17 cellular contexts compared by ENCODE assay signal in the genomic region with DNA sequence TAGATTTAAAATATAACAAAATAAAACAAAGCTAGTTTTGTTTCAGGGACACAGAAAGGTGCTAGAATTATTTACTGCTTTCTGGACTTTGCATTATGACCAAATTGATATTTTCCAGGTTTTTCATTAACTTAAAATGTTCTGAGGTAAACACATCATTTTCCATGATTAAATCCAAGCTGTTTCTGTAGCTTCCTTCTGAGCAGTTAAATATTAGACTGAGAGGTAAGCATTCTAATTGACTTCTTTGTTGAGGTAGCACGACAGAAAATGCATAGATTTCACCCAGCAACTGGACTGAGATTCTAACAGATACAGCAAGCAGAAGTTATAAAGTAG.
DNase-seq lines count a peak whose midpoint lies in the region; ATAC-seq and TF ChIP-seq lines count a peak whose summit lies in the region.
"Had no signal": no experiment of that assay in that cellular context is flagged by ENCODE, and none has a peak within 500 bp of the region (broad histone marks: within the 10 kb centered on the region; RNA-seq: fewer than 3 reads in every experiment).

No MANE protein-coding gene starts in this region.

- no peak for DNase-seq in hepatocyte (ENCODE audit: low spot score)
- no peak for DNase-seq in left lobe of liver (ENCODE audit: low spot score)
- no peak for DNase-seq in right lobe of liver
- peak; percentile 48 for DNase-seq in renal cortical epithelial cell (ENCODE audit: low read depth)
- no peak for DNase-seq in osteoblast (ENCODE audit: insufficient read length, low spot score, missing footprints)
- DNase-seq in NCI-H187 (lab: John Stamatoyannopoulos, UW): no peak
- DNase-seq in spleen: no peak
- DNase-seq in OCI-M2 (lab: John Stamatoyannopoulos, UW; ENCODE audit: unreplicated experiment): no peak
- DNase-seq: CD4-positive, alpha-beta T cell; CD8-positive, alpha-beta memory T cell; DMS53; GF-D8; GOT3; HFFc6 had no signal

- ATAC-seq in left lobe of liver (peak; percentile 76), right lobe of liver (peak; percentile 71 to 83 (median 80))

- H3K4me1 ChIP-seq in hepatocyte (ENCODE audit: insufficient read depth) (no peaks in the 10 kb centered on the region), right lobe of liver (peaks cover 0 to 24% (median 6%) of the 10 kb centered on the region in 4 donors), osteoblast (ENCODE audit: insufficient read depth, low read length) (no peaks in the 10 kb centered on the region), spleen (no peaks in the 10 kb centered on the region)
- H3K4me1 ChIP-seq: BLaER1, HAP-1 had no signal

- no peaks in the 10 kb centered on the region for H4K20me1 ChIP-seq in hepatocyte (ENCODE audit: insufficient read depth, poor library complexity, severe bottlenecking)
- H4K20me1 ChIP-seq in osteoblast (ENCODE audit: insufficient read depth, low read length): no peaks in the 10 kb centered on the region
- H4K20me1 ChIP-seq: BLaER1 had no signal

- no peaks in the 10 kb centered on the region for H3K79me2 ChIP-seq in hepatocyte
- no peaks in the 10 kb centered on the region for H3K79me2 ChIP-seq in osteoblast (ENCODE audit: insufficient read depth, low read length)

- H2AFZ ChIP-seq in hepatocyte (peak overlapping the region; percentile 4), osteoblast (ENCODE audit: low read length) (no peak overlapping the region)

- intact Hi-C loops in right lobe of liver (cut with DNase I): no loop called here
- intact Hi-C loops in spleen (cut with DNase I; ENCODE audit: low total_unique reads): no loop called here

- H3K4me3 ChIP-seq in hepatocyte (no peak overlapping the region), right lobe of liver (no peak overlapping the region), osteoblast (ENCODE audit: insufficient read depth, low read length) (no peak overlapping the region), spleen (no peak overlapping the region)
- H3K4me3 ChIP-seq: BLaER1, HAP-1 had no signal

- TF ChIP-seq CTCF in hepatocyte (IDR thresholded peaks at IDR 0.05; ENCODE audit: poor library complexity) (no peak), right lobe of liver (IDR thresholded peaks at IDR 0.05) (no peak), osteoblast (IDR thresholded peaks at IDR 0.05; ENCODE audit: extremely low read depth, low read depth, low read length) (no peak), spleen (IDR thresholded peaks at IDR 0.05 in 8 of 11, conservative IDR thresholded peaks at IDR 0.05 in 3 of 11) (no peak)

- H3K9me3 ChIP-seq in hepatocyte (ENCODE audit: low read depth) (no peaks in the 10 kb centered on the region), right lobe of liver (no peaks in the 10 kb centered on the region), osteoblast (ENCODE audit: low read depth, low read length) (no peaks in the 10 kb centered on the region), spleen (no peaks in the 10 kb centered on the region)
- H3K9me3 ChIP-seq: BLaER1, HAP-1 had no signal

- H3K4me2 ChIP-seq in hepatocyte: peak overlapping the region; percentile 52
- H3K4me2 ChIP-seq in osteoblast (ENCODE audit: insufficient read depth, low read length): no peak overlapping the region
- H3K4me2 ChIP-seq: BLaER1 had no signal

- 40% methylated on average over 1 of the region's 1 CpG for WGBS in hepatocyte (ENCODE audit: low lambda C conversion rate, missing lambda C conversion rate)
- 47% methylated on average over 1 of the region's 1 CpG for WGBS in right lobe of liver (ENCODE audit: insufficient coverage, low coverage, low lambda C conversion rate, missing lambda C conversion rate)
- 71 to 91% (median 79%) methylated on average over 1 of the region's 1 CpG for WGBS in spleen, 5 donors

- no peaks in the 10 kb centered on the region for H3K9me2 ChIP-seq in hepatocyte (replicated peaks; ENCODE audit: insufficient read depth)

- H3K27ac ChIP-seq in hepatocyte (peak overlapping the region; percentile 75), right lobe of liver (peak overlapping the region; percentile 74 to 87 (median 83)), osteoblast (ENCODE audit: low read depth, low read length) (no peak overlapping the region), spleen (no peak overlapping the region)
- H3K27ac ChIP-seq: BLaER1, C4-2B had no signal

- TF ChIP-seq POLR2A in right lobe of liver (IDR thresholded peaks at IDR 0.05) (no peak), spleen (IDR thresholded peaks at IDR 0.05) (no peak)

- H3K36me3 ChIP-seq in hepatocyte (replicated peaks; ENCODE audit: insufficient read depth, low read depth) (no peaks in the 10 kb centered on the region), right lobe of liver (no peaks in the 10 kb centered on the region), osteoblast (ENCODE audit: insufficient read depth, low read length) (no peaks in the 10 kb centered on the region), spleen (no peaks in the 10 kb centered on the region)
- H3K36me3 ChIP-seq: BLaER1, HAP-1 had no signal

- no peaks in the 10 kb centered on the region for H3K27me3 ChIP-seq in hepatocyte
- no peaks in the 10 kb centered on the region for H3K27me3 ChIP-seq in right lobe of liver
- peaks cover 18% of the 10 kb centered on the region for H3K27me3 ChIP-seq in osteoblast (ENCODE audit: insufficient read depth, low read length)
- no peaks in the 10 kb centered on the region for H3K27me3 ChIP-seq in spleen (replicated peaks in 1 of 7)
- H3K27me3 ChIP-seq: BLaER1 had no signal

Comparison
In these comparisons a context has a peak if more than half of its experiments do, and no peak if none do; other contexts are left out.
1. H3K27ac ChIP-seq: peak in hepatocyte (single experiment) and right lobe of liver (3 of 3); none in osteoblast (single experiment) and spleen (0 of 8).